ENCODE assay signal across 23 cellular contexts in genomic region chr16:59909262-59909661, GRCh38.
"Had no signal": no experiment of that assay in that cellular context is flagged by ENCODE, and none has a peak within 500 bp of the region (broad histone marks: within the 10 kb centered on the region; RNA-seq: fewer than 3 reads in every experiment).

No MANE protein-coding gene starts in this region.

- H3K9me3 Mint-ChIP-seq: nephron had no signal

- FAIRE-seq: bronchial epithelial cell, TTC549 had no signal

- H3K4me1 ChIP-seq: adrenal gland, ascending aorta, heart left ventricle, sigmoid colon, spleen, upper lobe of left lung had no signal

- H3K27ac ChIP-seq: adrenal gland, ascending aorta, coronary artery, epithelial cell of prostate, heart left ventricle, sigmoid colon, spleen, upper lobe of left lung, WERI-Rb-1 had no signal

- H3K27ac Mint-ChIP-seq: activated naive CD8-positive, alpha-beta T cell; T-cell had no signal

- H3K36me3 Mint-ChIP-seq: activated naive CD8-positive, alpha-beta T cell; T-cell had no signal

- H3K4me3 Mint-ChIP-seq: activated naive CD8-positive, alpha-beta T cell; nephron; T-cell had no signal

- H3K4me3 ChIP-seq: adrenal gland, ascending aorta, coronary artery, heart left ventricle, sigmoid colon, spleen, upper lobe of left lung had no signal

- H3K9me3 ChIP-seq: adrenal gland, ascending aorta, sigmoid colon, upper lobe of left lung had no signal

- ATAC-seq: heart left ventricle, left cardiac atrium, T-cell had no signal

- H3K4me1 Mint-ChIP-seq: T-cell had no signal

- DNase-seq: activated CD4-positive, alpha-beta T cell treated with anti-CD3 and anti-CD28 coated beads for 1 hour; activated CD4-positive, alpha-beta T cell treated with anti-CD3 and anti-CD28 coated beads, Interleukin-2, amount 50 U/mL, for 1 hour; activated T-cell treated with anti-CD3 and anti-CD28 coated beads, Interleukin-2, amount 50 U/mL, for 1 hour; adrenal gland; heart left ventricle; islet precursor cell; left cardiac atrium; nucleus accumbens; posterior cingulate gyrus; sigmoid colon; spleen; stimulated activated CD4-positive, alpha-beta T cell treated with anti-CD3 and anti-CD28 coated beads, Interleukin-4, amount 100 ng/mL, for 24 hours; stimulated activated naive CD4-positive, alpha-beta T cell treated with Interleukin-2 at 50 U/mL for 16 hours; T-cell; upper lobe of left lung; WERI-Rb-1 had no signal

- H3K36me3 ChIP-seq: adrenal gland, ascending aorta, heart left ventricle, sigmoid colon, spleen, upper lobe of left lung, WERI-Rb-1 had no signal

- H3K27me3 ChIP-seq: adrenal gland, ascending aorta, heart left ventricle, sigmoid colon, spleen, upper lobe of left lung had no signal

- H3K27me3 Mint-ChIP-seq: activated naive CD8-positive, alpha-beta T cell; T-cell had no signal
